10 cellular contexts compared by ENCODE assay signal in the genomic region with DNA sequence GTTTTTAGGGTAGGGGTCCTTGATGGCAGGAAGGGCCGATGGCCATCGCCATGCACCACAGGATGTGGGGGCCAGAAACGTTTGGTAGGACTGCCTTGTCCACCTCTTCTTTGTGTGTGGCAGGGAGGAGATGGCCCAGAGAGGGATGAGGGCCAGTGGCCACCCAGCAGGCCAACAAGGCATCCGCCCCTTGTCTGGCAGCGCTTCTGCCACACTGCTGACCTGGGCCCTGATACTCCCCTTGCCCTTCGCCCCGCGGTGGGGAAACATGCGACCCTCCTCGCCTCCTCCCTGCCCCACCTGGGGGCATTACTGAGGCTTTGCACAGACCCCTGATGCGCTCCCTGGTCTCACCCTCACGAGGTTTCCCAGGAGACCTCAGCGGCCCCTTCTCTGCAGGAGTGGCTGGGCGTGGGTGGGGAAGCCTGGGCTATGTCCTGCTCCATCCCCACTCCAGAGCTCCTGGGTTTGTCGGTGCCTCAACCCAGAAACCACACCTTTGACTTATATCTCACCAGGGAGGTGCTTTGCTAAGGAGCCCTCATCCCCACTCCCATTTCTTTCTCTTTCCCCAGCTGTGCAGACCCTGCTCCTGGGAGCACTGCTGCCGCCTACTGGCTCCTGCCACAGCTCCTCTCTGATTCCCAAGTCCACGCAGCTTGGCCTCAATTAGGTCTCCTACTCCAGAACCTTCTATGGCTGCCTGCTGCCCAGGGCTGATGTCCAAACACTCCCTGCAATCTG. TPM values are rescaled to one million over a fixed set of nuclear protein-coding genes. Genes with fewer than 3 reads are reported as not detected.
DNase-seq lines count a peak whose midpoint lies in the region; ATAC-seq and TF ChIP-seq lines count a peak whose summit lies in the region.
"Had no signal": no experiment of that assay in that cellular context is flagged by ENCODE, and none has a peak within 500 bp of the region (broad histone marks: within the 10 kb centered on the region; RNA-seq: fewer than 3 reads in every experiment).

No MANE protein-coding gene starts in this region.

- no TSS peak for BruUV-seq in Panc1 (replicated peaks; lab: Mats Ljungman, UMichigan)

- H3K27me3 ChIP-seq in Panc1 (ENCODE audit: control insufficient read depth, insufficient read depth, low read length) (no peaks in the 10 kb centered on the region), stomach (peaks cover 0 to 8% (median 0%) of the 10 kb centered on the region in 3 donors)

- in situ Hi-C loops in Panc1 (cut with HindIII; ENCODE audit: low pct_unique_long_range_greater_than_20kb, low sequenced_read_pairs), result no loop called here

- intact Hi-C loops in Panc1 (cut with micrococcal nuclease; ENCODE audit: unreplicated experiment), result no loop called here
- intact Hi-C loops in stomach (cut with DNase I; ENCODE audit: low total_unique reads), result no loop called here

- no peaks in the 10 kb centered on the region for H3K9me3 Mint-ChIP-seq in activated T-cell treated with anti-CD3 and anti-CD28 coated beads, Interleukin-2, amount 50 U/mL, for 72 hours

- no peaks in the 10 kb centered on the region for H3K27me3 Mint-ChIP-seq in activated T-cell treated with anti-CD3 and anti-CD28 coated beads, Interleukin-2, amount 50 U/mL, for 72 hours (ENCODE audit: low read depth)

- POLR2A ChIA-PET in Panc1 (lab: Charles Lee), result no interaction called here

- no peaks in the 10 kb centered on the region for H3K36me3 Mint-ChIP-seq in activated T-cell treated with anti-CD3 and anti-CD28 coated beads, Interleukin-2, amount 50 U/mL, for 72 hours (ENCODE audit: insufficient read depth in 2 of 2)

- no peak for TF ChIP-seq EP300 in stomach (IDR thresholded peaks at IDR 0.05)

- no peak overlapping the region for H3K27ac ChIP-seq in Panc1 (ENCODE audit: low read length)
- H3K27ac ChIP-seq in stomach, result no peak overlapping the region
- H3K27ac ChIP-seq: GM23248 had no signal

- H3K4me3 ChIP-seq in Panc1 (ENCODE audit: low read depth in 2 of 2, low read length in 2 of 2), result no peak overlapping the region
- no peak overlapping the region for H3K4me3 ChIP-seq in fibroblast of pulmonary artery (replicated peaks; ENCODE audit: low read depth, low read length)
- H3K4me3 ChIP-seq in stomach, result no peak overlapping the region
- H3K4me3 ChIP-seq: GM23248 had no signal

- H3K27ac Mint-ChIP-seq in activated T-cell treated with anti-CD3 and anti-CD28 coated beads, Interleukin-2, amount 50 U/mL, for 72 hours, result no peak overlapping the region

- 63 to 72% (median 66%) methylated on average over 13 to 17 of the region's 17 CpGs for WGBS in stomach, 5 donors

- H3K36me3 ChIP-seq in Panc1 (ENCODE audit: control insufficient read depth, insufficient read depth, low read length) (no peaks in the 10 kb centered on the region), stomach (no peaks in the 10 kb centered on the region)

- peak; percentile 56 for DNase-seq in activated effector memory CD4-positive, alpha-beta T cell treated with anti-CD3 and anti-CD28 coated beads, Interleukin-2, amount 50 U/mL, for 16 hours
- DNase-seq in activated effector memory CD4-positive, alpha-beta T cell treated with Interleukin-2 at 50 U/mL for 16 hours, result no peak
- no peak for DNase-seq in Panc1 (ENCODE audit: low read depth, low spot score)
- peak; percentile 28 for DNase-seq in fibroblast of pulmonary artery (ENCODE audit: low read depth)
- peak; percentile 26 for DNase-seq in stomach
- DNase-seq in NCI-H2171 (lab: John Stamatoyannopoulos, UW), result no peak
- DNase-seq in T-helper 9 cell, result no peak
- DNase-seq in activated T-cell treated with anti-CD3 and anti-CD28 coated beads, Interleukin-2, amount 50 U/mL, for 72 hours, result no peak
- DNase-seq: GM23248, NCI-H1694 had no signal

- ATAC-seq in Panc1, result peak; percentile 67; the same call in 1 of the 2 replicates
- ATAC-seq in activated T-cell treated with anti-CD3 and anti-CD28 coated beads, Interleukin-2, amount 50 U/mL, for 72 hours (replicated peaks in 1 of 2), result no peak

- TF ChIP-seq CTCF in Panc1 (IDR thresholded peaks at IDR 0.05) (peak; percentile 82; the same call in 1 of the 2 replicates), fibroblast of pulmonary artery (IDR thresholded peaks at IDR 0.05; ENCODE audit: low read length, missing control alignments) (peak; percentile 59), stomach (IDR thresholded peaks at IDR 0.05) (no peak)

- H3K9me3 ChIP-seq in Panc1 (ENCODE audit: control insufficient read depth, insufficient read depth, low read depth, low read length), result no peaks in the 10 kb centered on the region
- H3K9me3 ChIP-seq in stomach, result no peaks in the 10 kb centered on the region

- no peaks in the 10 kb centered on the region for H3K4me1 ChIP-seq in Panc1 (ENCODE audit: control insufficient read depth, insufficient read depth, low read length)
- no peaks in the 10 kb centered on the region for H3K4me1 ChIP-seq in stomach

- CTCF ChIA-PET in Panc1 (lab: Charles Lee), result interaction anchor here (0.6 to 0.9 kb wide), 3 partner anchors 10 to 139 kb away, joined by 3 to 8 read pairs (median 4); no protein-coding TSS in a partner anchor

- H3K4me1 Mint-ChIP-seq in activated T-cell treated with anti-CD3 and anti-CD28 coated beads, Interleukin-2, amount 50 U/mL, for 72 hours (ENCODE audit: low read depth), result no peaks in the 10 kb centered on the region

- H3K4me3 Mint-ChIP-seq in activated T-cell treated with anti-CD3 and anti-CD28 coated beads, Interleukin-2, amount 50 U/mL, for 72 hours, result no peak overlapping the region

- TF ChIP-seq POLR2A in stomach (IDR thresholded peaks at IDR 0.05), result no peak

RNA-seq across cellular contexts. Expression of a gene that starts 38.7 kb away (rescaled TPM):
- total RNA-seq in Panc1 (2021; ENCODE audit: unreplicated experiment) (34.8 TPM), stomach (10 to 100 TPM; 18.1 to 92.0 (median 31.2) TPM)
- polyA plus RNA-seq in Panc1 (2012; ENCODE audit: insufficient read length), result 17.6 TPM
- 10 to 100 TPM in 1 of 3 donors, 1 to 10 TPM in 2; 8.2 to 13.3 (median 9.9) TPM for polyA plus RNA-seq in stomach
- 10 to 100 TPM; 51.3 to 54.6 TPM for total RNA-seq in activated T-cell treated with anti-CD3 and anti-CD28 coated beads, Interleukin-2, amount 50 U/mL, for 72 hours

Comparison
In these comparisons a context has a peak if more than half of its experiments do, and no peak if none do; other contexts are left out.
1. DNase-seq: peak in activated effector memory CD4-positive, alpha-beta T cell treated with anti-CD3 and anti-CD28 coated beads, Interleukin-2, amount 50 U/mL, for 16 hours (single experiment), fibroblast of pulmonary artery (single experiment) and stomach (single experiment); none in activated effector memory CD4-positive, alpha-beta T cell treated with Interleukin-2 at 50 U/mL for 16 hours (single experiment), Panc1 (single experiment), NCI-H2171 (single experiment), T-helper 9 cell (single experiment) and activated T-cell treated with anti-CD3 and anti-CD28 coated beads, Interleukin-2, amount 50 U/mL, for 72 hours (0 of 2).
2. CTCF ChIP-seq: peak in Panc1 (single experiment) and fibroblast of pulmonary artery (single experiment); none in stomach (0 of 7).